11 cellular contexts compared by ENCODE assay signal in the genomic region with DNA sequence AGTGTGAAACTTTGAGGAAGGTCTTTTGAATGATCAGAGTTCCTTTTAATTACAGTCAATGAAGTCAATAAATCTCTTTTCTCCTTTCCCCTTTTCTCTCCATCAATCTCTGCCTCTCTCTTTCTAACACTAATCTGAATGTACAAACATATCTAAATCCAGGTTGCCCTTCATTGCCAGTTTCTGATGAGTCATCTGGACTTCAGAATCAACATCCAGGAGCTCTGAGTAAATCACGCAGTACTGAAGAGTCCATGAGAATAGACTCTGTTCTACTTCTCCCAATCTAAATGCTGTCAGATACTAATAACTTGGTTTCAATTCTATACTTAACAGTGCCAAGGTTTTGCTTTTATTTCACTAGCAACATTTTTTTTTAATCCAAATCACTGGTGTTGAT.
DNase-seq lines count a peak whose midpoint lies in the region; ATAC-seq, FAIRE-seq and TF ChIP-seq lines count a peak whose summit lies in the region.
"Had no signal": no experiment of that assay in that cellular context is flagged by ENCODE, and none has a peak within 500 bp of the region (broad histone marks: within the 10 kb centered on the region; RNA-seq: fewer than 3 reads in every experiment).

No MANE protein-coding gene starts in this region.

- no peaks in the 10 kb centered on the region for H3K4me1 ChIP-seq in psoas muscle
- H3K4me1 ChIP-seq: Peyer's patch, tibial nerve had no signal

- H3K27me3 ChIP-seq in psoas muscle (ENCODE audit: insufficient read depth in 3 of 3, low read length in 2 of 3): no peaks in the 10 kb centered on the region
- H3K27me3 ChIP-seq: left lung, Peyer's patch, tibial nerve had no signal

- no peak overlapping the region for H3K27ac ChIP-seq in psoas muscle
- H3K27ac ChIP-seq: left lung, Peyer's patch, tibial nerve had no signal

- intact Hi-C loops in psoas muscle (cut with DNase I): no loop called here

- 50 to 66% (median 59%) methylated on average over 1 of the region's 1 CpG for WGBS in psoas muscle, 3 donors

- no peaks in the 10 kb centered on the region for H3K36me3 ChIP-seq in psoas muscle (ENCODE audit: insufficient read depth in 1 of 2, low read depth in 1 of 2)
- H3K36me3 ChIP-seq: left lung, Peyer's patch, tibial nerve had no signal

- DNase-seq in HT-29 (ENCODE audit: low spot score) (peak; percentile 35), amniotic epithelial cell (ENCODE audit: low read depth) (peak; percentile 86), foreskin fibroblast (peak; percentile 5 to 31), psoas muscle (no peak), GM20000 (ENCODE audit: low spot score) (no peak), D721Med (ENCODE audit: insufficient read length, low spot score) (no peak)
- DNase-seq: activated CD4-positive, alpha-beta memory T cell treated with anti-CD3 and anti-CD28 coated beads, Interleukin-2, amount 10 ng/mL, durations not matched to agents 7 days and 5 days; left lung had no signal

- TF ChIP-seq CTCF in foreskin fibroblast (IDR thresholded peaks at IDR 0.05; ENCODE audit: low read depth, low read length) (no peak), psoas muscle (IDR thresholded peaks at IDR 0.05) (no peak), GM20000 (IDR thresholded peaks at IDR 0.05; ENCODE audit: extremely low read depth, missing control alignments) (no peak), D721Med (IDR thresholded peaks at IDR 0.05; ENCODE audit: insufficient read depth, missing control alignments) (no peak)

- ATAC-seq in psoas muscle (peak in 3 of 4 donors; percentile 54 to 86 (median 70)), HG03520 (IDR thresholded peaks at IDR 0.05; ENCODE audit: unreplicated experiment) (no peak)
- ATAC-seq: left lung had no signal

- no peak for FAIRE-seq in D721Med (lab: Jason Lieb, UNC)

- no peaks in the 10 kb centered on the region for H3K9me3 ChIP-seq in psoas muscle
- H3K9me3 ChIP-seq: left lung, Peyer's patch, tibial nerve had no signal

- H3K4me3 ChIP-seq in foreskin fibroblast (ENCODE audit: low read depth in 1 of 2, low read length in 2 of 2) (no peak overlapping the region), psoas muscle (no peak overlapping the region)
- H3K4me3 ChIP-seq: left lung, Peyer's patch, tibial nerve had no signal

Comparison
In these comparisons a context has a peak if more than half of its experiments do, and no peak if none do; other contexts are left out.
1. DNase-seq: peak in HT-29 (single experiment), amniotic epithelial cell (single experiment) and foreskin fibroblast (2 of 2); none in psoas muscle (0 of 2), GM20000 (single experiment) and D721Med (single experiment).